ENCODE assay signal across 18 cellular contexts in genomic region chr14:105940534-105941225, GRCh38.
DNase-seq lines count a peak whose midpoint lies in the region; ATAC-seq and TF ChIP-seq lines count a peak whose summit lies in the region.
"Had no signal": no experiment of that assay in that cellular context is flagged by ENCODE, and none has a peak within 500 bp of the region (broad histone marks: within the 10 kb centered on the region; RNA-seq: fewer than 3 reads in every experiment).

No MANE protein-coding gene starts in this region.

- H3K4me1 ChIP-seq in GM23338 (ENCODE audit: insufficient read depth): no peaks in the 10 kb centered on the region
- H3K4me1 ChIP-seq in prostate gland (replicated peaks): no peaks in the 10 kb centered on the region
- H3K4me1 ChIP-seq: Caco-2 had no signal

- TF ChIP-seq POLR2A in prostate gland (IDR thresholded peaks at IDR 0.05): no peak

- TF ChIP-seq CTCF in GM23338 (conservative IDR thresholded peaks at IDR 0.05; ENCODE audit: low read depth in 2 of 2) (no peak), prostate gland (IDR thresholded peaks at IDR 0.05) (no peak)

- H3K27me3 Mint-ChIP-seq in stimulated activated naive CD8-positive, alpha-beta T cell treated with anti-CD3 and anti-CD28 coated beads, Interleukin-15, amount 100 ng/mL, for 72 hours: peaks cover 6% of the 10 kb centered on the region
- peaks cover 57% of the 10 kb centered on the region for H3K27me3 Mint-ChIP-seq in central memory CD8-positive, alpha-beta T cell
- H3K27me3 Mint-ChIP-seq in memory B cell (no peaks in the 10 kb centered on the region), GM23338 (ENCODE audit: insufficient read depth, low read depth, poor library complexity) (peaks cover 2% of the 10 kb centered on the region)

- H4K20me1 ChIP-seq in GM23338 (replicated peaks; ENCODE audit: insufficient read depth): no peaks in the 10 kb centered on the region

- no peaks in the 10 kb centered on the region for H3K79me2 ChIP-seq in GM23338 (replicated peaks; ENCODE audit: insufficient read depth)

- H3K9me3 Mint-ChIP-seq in stimulated activated naive CD8-positive, alpha-beta T cell treated with anti-CD3 and anti-CD28 coated beads, Interleukin-15, amount 100 ng/mL, for 72 hours: peaks cover 10 to 29% of the 10 kb centered on the region in 2 donors
- H3K9me3 Mint-ChIP-seq in central memory CD8-positive, alpha-beta T cell: peaks cover 9% of the 10 kb centered on the region
- H3K9me3 Mint-ChIP-seq in memory B cell (peaks cover 5% of the 10 kb centered on the region), GM23338 (peaks cover 100% of the 10 kb centered on the region)

- peaks cover 3% of the 10 kb centered on the region for H3K36me3 Mint-ChIP-seq in central memory CD8-positive, alpha-beta T cell (ENCODE audit: insufficient read depth)
- H3K36me3 Mint-ChIP-seq in memory B cell (no peaks in the 10 kb centered on the region), GM23338 (ENCODE audit: low read depth) (peaks cover 51% of the 10 kb centered on the region)

- peak; percentile 29 for ATAC-seq in stimulated activated naive CD8-positive, alpha-beta T cell treated with anti-CD3 and anti-CD28 coated beads, Interleukin-15, amount 100 ng/mL, for 72 hours
- no peak for ATAC-seq in stimulated activated naive CD8-positive, alpha-beta T cell treated with anti-CD3 and anti-CD28 coated beads, Interleukin-15, Interleukin-2, amounts not matched to agents 100 U/mL and 50 U/mL, for 24 hours
- ATAC-seq in central memory CD8-positive, alpha-beta T cell (replicated peaks; ENCODE audit: extremely low read depth, poor library complexity, severe bottlenecking): peak; percentile 52
- ATAC-seq in memory B cell (ENCODE audit: low read depth) (no peak), GM23338 (no peak)
- ATAC-seq: HepG2 had no signal

- H3F3A ChIP-seq in GM23338 (replicated peaks; ENCODE audit: low read depth): no peaks in the 10 kb centered on the region

- no peak overlapping the region for H3K4me3 Mint-ChIP-seq in stimulated activated naive CD8-positive, alpha-beta T cell treated with anti-CD3 and anti-CD28 coated beads, Interleukin-15, amount 100 ng/mL, for 72 hours
- H3K4me3 Mint-ChIP-seq in central memory CD8-positive, alpha-beta T cell: no peak overlapping the region
- H3K4me3 Mint-ChIP-seq in memory B cell (no peak overlapping the region), GM23338 (no peak overlapping the region)
- H3K4me3 Mint-ChIP-seq: HFFc6 had no signal

- no peak overlapping the region for H2AFZ ChIP-seq in GM23338

- no peak for DNase-seq in stimulated activated naive CD8-positive, alpha-beta T cell treated with anti-CD3 and anti-CD28 coated beads, Interleukin-15, amount 100 ng/mL, for 72 hours
- DNase-seq in stimulated activated naive CD8-positive, alpha-beta T cell treated with anti-CD3 and anti-CD28 coated beads, Interleukin-15, Interleukin-2, amounts not matched to agents 100 U/mL and 50 U/mL, for 24 hours: no peak
- DNase-seq in central memory CD8-positive, alpha-beta T cell (ENCODE audit: low spot score in 2 of 2): no peak
- DNase-seq in memory B cell (ENCODE audit: low spot score in 2 of 2) (no peak), GM23338 (ENCODE audit: low spot score) (no peak), prostate gland (ENCODE audit: low spot score) (no peak), NCI-H82 (lab: John Stamatoyannopoulos, UW) (no peak)
- DNase-seq: Caco-2, DMS153, HFFc6, Kasumi-1, MM.1S, NCI-H1092 treated with DMSO at 0.1 percent for 48 hours, NCI-H2081 treated with DMSO at 0.1 percent for 48 hours, NCI-H510A treated with DMSO at 0.1 percent for 48 hours, SIG-M5 had no signal

- no peaks in the 10 kb centered on the region for H3K9me3 ChIP-seq in prostate gland

- H3K4me3 ChIP-seq in GM23338 (no peak overlapping the region), prostate gland (no peak overlapping the region)

- no peak overlapping the region for H3K27ac Mint-ChIP-seq in stimulated activated naive CD8-positive, alpha-beta T cell treated with anti-CD3 and anti-CD28 coated beads, Interleukin-15, amount 100 ng/mL, for 72 hours
- H3K27ac Mint-ChIP-seq in central memory CD8-positive, alpha-beta T cell (ENCODE audit: low read depth): no peak overlapping the region
- peak overlapping the region; percentile 41 for H3K27ac Mint-ChIP-seq in memory B cell
- H3K27ac Mint-ChIP-seq in GM23338: no peak overlapping the region
- H3K27ac Mint-ChIP-seq: HFFc6 had no signal

- no peak overlapping the region for H3K27ac ChIP-seq in GM23338 (ENCODE audit: low read depth)
- no peak overlapping the region for H3K27ac ChIP-seq in prostate gland
- H3K27ac ChIP-seq: C4-2B had no signal

- H3K9me2 ChIP-seq in GM23338 (ENCODE audit: insufficient read depth): no peaks in the 10 kb centered on the region

- intact Hi-C loops in prostate gland (cut with DNase I): loop anchor here (5.0 kb wide), 1 partner anchor 258 kb away; no protein-coding TSS in a partner anchor

- 85% methylated on average over 9 of the region's 9 CpGs for WGBS in prostate gland

- peaks cover 9% of the 10 kb centered on the region for H3K4me1 Mint-ChIP-seq in stimulated activated naive CD8-positive, alpha-beta T cell treated with anti-CD3 and anti-CD28 coated beads, Interleukin-15, amount 100 ng/mL, for 72 hours
- H3K4me1 Mint-ChIP-seq in central memory CD8-positive, alpha-beta T cell: peaks cover 17% of the 10 kb centered on the region
- H3K4me1 Mint-ChIP-seq in memory B cell (peaks cover 9% of the 10 kb centered on the region), GM23338 (no peaks in the 10 kb centered on the region)

- no peaks in the 10 kb centered on the region for H3K27me3 ChIP-seq in GM23338 (ENCODE audit: insufficient read depth)
- H3K27me3 ChIP-seq in prostate gland (replicated peaks; ENCODE audit: insufficient read depth): no peaks in the 10 kb centered on the region

- H3K36me3 ChIP-seq in GM23338 (ENCODE audit: insufficient read depth) (no peaks in the 10 kb centered on the region; the same call in 1 of the 2 replicates), prostate gland (no peaks in the 10 kb centered on the region)

- no peak overlapping the region for H3K4me2 ChIP-seq in GM23338

TF ChIP-seq in GM23338, 12 proteins besides CTCF, POLR2A, EP300 and RAD21 (continues in another document):
- TF ChIP-seq EZH2phosphoT487 (IDR thresholded peaks at IDR 0.05; ENCODE audit: unreplicated experiment) (no peak), JUNB (IDR thresholded peaks at IDR 0.05; ENCODE audit: unreplicated experiment) (no peak), STAT1 (IDR thresholded peaks at IDR 0.05; ENCODE audit: unreplicated experiment) (no peak), POLR2AphosphoS5 (IDR thresholded peaks at IDR 0.05; ENCODE audit: low read depth) (no peak), ETS1 (IDR thresholded peaks at IDR 0.05) (no peak), NANOG (IDR thresholded peaks at IDR 0.05; ENCODE audit: borderline replicate concordance) (no peak), ZNF331 (CRISPR knock-in tag; IDR thresholded peaks at IDR 0.05; ENCODE audit: low read depth) (no peak)
- TF ChIP-seq, protein P1, sequence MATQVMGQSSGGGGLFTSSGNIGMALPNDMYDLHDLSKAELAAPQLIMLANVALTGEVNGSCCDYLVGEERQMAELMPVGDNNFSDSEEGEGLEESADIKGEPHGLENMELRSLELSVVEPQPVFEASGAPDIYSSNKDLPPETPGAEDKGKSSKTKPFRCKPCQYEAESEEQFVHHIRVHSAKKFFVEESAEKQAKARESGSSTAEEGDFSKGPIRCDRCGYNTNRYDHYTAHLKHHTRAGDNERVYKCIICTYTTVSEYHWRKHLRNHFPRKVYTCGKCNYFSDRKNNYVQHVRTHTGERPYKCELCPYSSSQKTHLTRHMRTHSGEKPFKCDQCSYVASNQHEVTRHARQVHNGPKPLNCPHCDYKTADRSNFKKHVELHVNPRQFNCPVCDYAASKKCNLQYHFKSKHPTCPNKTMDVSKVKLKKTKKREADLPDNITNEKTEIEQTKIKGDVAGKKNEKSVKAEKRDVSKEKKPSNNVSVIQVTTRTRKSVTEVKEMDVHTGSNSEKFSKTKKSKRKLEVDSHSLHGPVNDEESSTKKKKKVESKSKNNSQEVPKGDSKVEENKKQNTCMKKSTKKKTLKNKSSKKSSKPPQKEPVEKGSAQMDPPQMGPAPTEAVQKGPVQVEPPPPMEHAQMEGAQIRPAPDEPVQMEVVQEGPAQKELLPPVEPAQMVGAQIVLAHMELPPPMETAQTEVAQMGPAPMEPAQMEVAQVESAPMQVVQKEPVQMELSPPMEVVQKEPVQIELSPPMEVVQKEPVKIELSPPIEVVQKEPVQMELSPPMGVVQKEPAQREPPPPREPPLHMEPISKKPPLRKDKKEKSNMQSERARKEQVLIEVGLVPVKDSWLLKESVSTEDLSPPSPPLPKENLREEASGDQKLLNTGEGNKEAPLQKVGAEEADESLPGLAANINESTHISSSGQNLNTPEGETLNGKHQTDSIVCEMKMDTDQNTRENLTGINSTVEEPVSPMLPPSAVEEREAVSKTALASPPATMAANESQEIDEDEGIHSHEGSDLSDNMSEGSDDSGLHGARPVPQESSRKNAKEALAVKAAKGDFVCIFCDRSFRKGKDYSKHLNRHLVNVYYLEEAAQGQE (IDR thresholded peaks at IDR 0.05; ENCODE audit: unreplicated experiment): no peak

Comparison
In these comparisons a context has a peak if more than half of its experiments do, and no peak if none do; other contexts are left out.
1. ATAC-seq: peak in stimulated activated naive CD8-positive, alpha-beta T cell treated with anti-CD3 and anti-CD28 coated beads, Interleukin-15, amount 100 ng/mL, for 72 hours (single experiment) and central memory CD8-positive, alpha-beta T cell (single experiment); none in stimulated activated naive CD8-positive, alpha-beta T cell treated with anti-CD3 and anti-CD28 coated beads, Interleukin-15, Interleukin-2, amounts not matched to agents 100 U/mL and 50 U/mL, for 24 hours (single experiment), memory B cell (single experiment) and GM23338 (single experiment).